In the genomic region with DNA sequence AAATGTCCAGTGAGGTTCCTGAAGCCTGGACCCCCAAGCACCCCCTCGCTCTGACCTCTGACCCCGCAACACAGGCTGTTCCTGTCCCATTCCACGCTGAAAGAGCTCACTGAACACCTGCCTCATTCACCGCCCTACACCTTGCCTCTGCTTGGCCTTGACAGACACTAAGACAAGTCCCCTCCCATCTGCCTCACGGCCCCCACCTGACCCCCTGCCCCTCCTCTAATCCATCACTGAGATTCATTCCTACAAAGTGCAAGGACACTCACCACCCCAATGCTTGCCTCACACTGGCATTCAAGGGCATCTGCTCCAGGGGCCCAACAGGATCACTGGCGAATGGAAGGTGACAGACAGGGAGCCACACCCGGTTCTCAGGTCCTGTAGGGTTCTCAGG, we compare ENCODE assay signal across 23 cellular contexts.
"Had no signal": no experiment of that assay in that cellular context is flagged by ENCODE, and none has a peak within 500 bp of the region (broad histone marks: within the 10 kb centered on the region; RNA-seq: fewer than 3 reads in every experiment).

No MANE protein-coding gene starts in this region.

- H2AFZ ChIP-seq: parathyroid adenoma had no signal

- H3K4me1 ChIP-seq: parathyroid adenoma had no signal

- H3K9ac ChIP-seq: parathyroid adenoma had no signal

- ATAC-seq: gastroesophageal sphincter, lower lobe of right lung, upper lobe of right lung had no signal

- H3K79me2 ChIP-seq: parathyroid adenoma had no signal

- H3K27me3 ChIP-seq: esophagus squamous epithelium, gastroesophageal sphincter, sigmoid colon, upper lobe of right lung had no signal

- FAIRE-seq: keratinocyte had no signal

- H3K36me3 Mint-ChIP-seq: memory B cell, naive B cell had no signal

- H3K9me3 ChIP-seq: esophagus squamous epithelium, gastroesophageal sphincter, left ventricle myocardium inferior, lower lobe of right lung, sigmoid colon, stomach, thoracic aorta, upper lobe of right lung had no signal

- H3K27ac ChIP-seq: dorsolateral prefrontal cortex, lower lobe of right lung, parathyroid adenoma, skin epidermis, thoracic aorta, upper lobe of right lung had no signal

- H3K36me3 ChIP-seq: esophagus squamous epithelium, gastroesophageal sphincter, left ventricle myocardium inferior, lower lobe of right lung, sigmoid colon, stomach, thoracic aorta, upper lobe of right lung had no signal

- H3K4me3 Mint-ChIP-seq: central memory CD8-positive, alpha-beta T cell; memory B cell; naive B cell; nephron progenitor cell had no signal

- H3K27ac Mint-ChIP-seq: memory B cell, naive B cell had no signal

- H3K4me1 Mint-ChIP-seq: central memory CD8-positive, alpha-beta T cell; memory B cell; naive B cell had no signal

- H3K4me3 ChIP-seq: dorsolateral prefrontal cortex, esophagus squamous epithelium, gastroesophageal sphincter, left ventricle myocardium inferior, lower lobe of right lung, sigmoid colon, skin epidermis, stomach, thoracic aorta, upper lobe of right lung had no signal

- H3K9me3 Mint-ChIP-seq: central memory CD8-positive, alpha-beta T cell; memory B cell had no signal

- DNase-seq: cortex of kidney; dorsolateral prefrontal cortex; effector memory CD4-positive, alpha-beta T cell; esophagus squamous epithelium; foreskin fibroblast; glutamatergic neuron; left ventricle myocardium inferior; lower lobe of right lung; naive B cell; nephron progenitor cell; sigmoid colon; stimulated activated CD4-positive, alpha-beta T cell treated with anti-CD3 and anti-CD28 coated beads, Interleukin-12 subunit alpha, Interleukin-12 subunit beta, amount 100 ng/mL, for 4 hours; stimulated activated naive CD4-positive, alpha-beta T cell; stomach; substantia nigra; upper lobe of right lung had no signal
